23 cellular contexts compared by ENCODE assay signal in the genomic region with DNA sequence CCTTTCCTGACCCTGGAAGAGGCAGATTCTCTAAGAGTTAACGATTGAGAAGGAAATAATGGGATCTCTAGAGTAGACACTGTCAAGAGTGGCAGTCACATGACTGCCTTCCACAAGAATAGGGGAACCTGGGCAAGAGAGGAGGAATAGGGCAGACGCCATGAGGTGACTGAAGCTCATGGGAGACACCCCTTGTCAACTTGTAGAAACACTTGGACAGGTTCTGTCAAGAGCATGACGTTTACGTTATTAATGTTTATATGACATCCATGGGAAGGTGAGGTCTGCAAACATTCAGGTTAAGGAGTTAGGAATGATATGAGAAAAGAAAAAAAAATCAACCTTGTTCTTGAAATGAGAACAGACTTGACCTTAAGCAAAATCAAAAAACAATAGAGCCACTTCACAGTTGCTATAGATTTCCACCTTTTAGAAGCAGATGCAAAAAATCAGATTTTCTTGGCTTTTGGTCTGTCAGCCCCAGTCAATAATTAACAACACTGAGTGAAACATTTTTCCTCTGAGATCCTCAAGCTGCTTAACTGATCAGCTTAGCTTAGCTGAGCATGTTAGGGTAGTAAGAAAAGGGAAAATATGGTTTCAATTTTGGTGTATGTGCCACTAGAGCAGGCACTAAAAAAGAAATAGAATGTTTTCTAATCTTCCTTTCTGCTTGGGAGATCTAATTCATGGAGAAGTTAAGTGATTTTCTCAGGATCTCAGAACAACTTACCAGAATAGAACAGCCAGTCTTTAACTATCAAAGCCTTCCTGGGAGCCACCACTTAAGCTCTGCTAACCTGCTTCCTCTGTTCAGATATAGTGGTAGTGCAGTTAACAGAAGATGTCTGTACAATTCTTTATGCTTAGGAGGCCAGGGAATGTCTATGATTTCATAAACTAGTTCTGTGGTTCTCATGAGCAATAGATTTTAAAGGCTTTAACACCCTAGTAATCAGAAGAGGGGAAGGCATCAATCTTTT.
A peak's percentile ranks its signal among the peaks of the same experiment; 100 is the strongest.
DNase-seq lines count a peak whose midpoint lies in the region; ATAC-seq and TF ChIP-seq lines count a peak whose summit lies in the region.
"Had no signal": no experiment of that assay in that cellular context is flagged by ENCODE, and none has a peak within 500 bp of the region (broad histone marks: within the 10 kb centered on the region; RNA-seq: fewer than 3 reads in every experiment).

No MANE protein-coding gene starts in this region.

- intact Hi-C loops in activated naive CD4-positive, alpha-beta T cell treated with anti-CD3 and anti-CD28 coated beads for 36 hours (cut with micrococcal nuclease), result no loop called here

- TF ChIP-seq CTCF in nephron progenitor cell (IDR thresholded peaks at IDR 0.05), result no peak

- H3K4me3 Mint-ChIP-seq in nephron progenitor cell, result no peak overlapping the region
- no peak overlapping the region for H3K4me3 Mint-ChIP-seq in activated naive CD4-positive, alpha-beta T cell treated with anti-CD3 and anti-CD28 coated beads for 36 hours
- H3K4me3 Mint-ChIP-seq: activated naive CD4-positive, alpha-beta T cell treated with anti-CD3 and anti-CD28 coated beads, Interleukin-2, amount 10 ng/mL, durations not matched to agents 7 days and 5 days; activated T-cell treated with anti-CD3 and anti-CD28 coated beads, Interleukin-2, amount 50 U/mL, for 4 hours; natural killer cell treated with Interleukin-12 subunit alpha and Interleukin-12 subunit beta and Interleukin-15 and Interleukin-18, amount 100 ng/mL, for 72 hours; stimulated activated naive B cell treated with anti-CD40 and anti-IgM and Interleukin-4, amounts not matched to agents 10 μg/mL and 1 μg/mL and 100 μg/mL, for 72 hours had no signal

- H3K9me3 Mint-ChIP-seq in nephron progenitor cell, result peaks cover 8% of the 10 kb centered on the region
- peaks cover 7% of the 10 kb centered on the region for H3K9me3 Mint-ChIP-seq in activated naive CD4-positive, alpha-beta T cell treated with anti-CD3 and anti-CD28 coated beads for 36 hours
- H3K9me3 Mint-ChIP-seq: natural killer cell treated with Interleukin-12 subunit alpha and Interleukin-12 subunit beta and Interleukin-15 and Interleukin-18, amount 100 ng/mL, for 72 hours had no signal

- no peak for DNase-seq in nephron progenitor cell
- no peak for DNase-seq in activated naive CD4-positive, alpha-beta T cell treated with anti-CD3 and anti-CD28 coated beads for 36 hours
- no peak for DNase-seq in T-helper 1 cell
- no peak for DNase-seq in KG1 (lab: John Stamatoyannopoulos, UW)
- DNase-seq: activated CD8-positive, alpha-beta memory T cell treated with anti-CD3 and anti-CD28 coated beads for 24 hours; activated naive CD4-positive, alpha-beta T cell treated with anti-CD3 and anti-CD28 coated beads, Interleukin-2, amount 10 ng/mL, durations not matched to agents 7 days and 5 days; activated T-cell treated with anti-CD3 and anti-CD28 coated beads, Interleukin-2, amount 50 U/mL, for 4 hours; central memory CD4-positive, alpha-beta T cell; DMS79 treated with DMSO at 0.1 percent for 48 hours; dorsolateral prefrontal cortex; foreskin fibroblast; GOT3; IMR-90; NCI-H69; posterior cingulate gyrus; stimulated activated CD4-positive, alpha-beta T cell treated with anti-CD3 and anti-CD28 coated beads, Interleukin-1b, Interleukin-23, amount 100 ng/mL, for 48 hours; stimulated activated naive B cell treated with anti-CD40 and anti-IgM and Interleukin-4, amounts not matched to agents 10 μg/mL and 1 μg/mL and 100 μg/mL, for 72 hours; SW 1271 had no signal

- no peaks in the 10 kb centered on the region for H3K36me3 Mint-ChIP-seq in nephron progenitor cell (ENCODE audit: low read depth)
- no peaks in the 10 kb centered on the region for H3K36me3 Mint-ChIP-seq in activated naive CD4-positive, alpha-beta T cell treated with anti-CD3 and anti-CD28 coated beads for 36 hours (ENCODE audit: low read depth)
- H3K36me3 Mint-ChIP-seq: activated naive CD4-positive, alpha-beta T cell treated with anti-CD3 and anti-CD28 coated beads, Interleukin-2, amount 10 ng/mL, durations not matched to agents 7 days and 5 days; natural killer cell treated with Interleukin-12 subunit alpha and Interleukin-12 subunit beta and Interleukin-15 and Interleukin-18, amount 100 ng/mL, for 72 hours had no signal

- H3K27me3 Mint-ChIP-seq in nephron progenitor cell (ENCODE audit: low read depth, poor library complexity), result no peaks in the 10 kb centered on the region
- H3K27me3 Mint-ChIP-seq in activated naive CD4-positive, alpha-beta T cell treated with anti-CD3 and anti-CD28 coated beads for 36 hours (ENCODE audit: low read depth), result no peaks in the 10 kb centered on the region
- H3K27me3 Mint-ChIP-seq: activated naive CD4-positive, alpha-beta T cell treated with anti-CD3 and anti-CD28 coated beads, Interleukin-2, amount 10 ng/mL, durations not matched to agents 7 days and 5 days; natural killer cell treated with Interleukin-12 subunit alpha and Interleukin-12 subunit beta and Interleukin-15 and Interleukin-18, amount 100 ng/mL, for 72 hours; stimulated activated naive B cell treated with anti-CD40 and anti-IgM and Interleukin-4, amounts not matched to agents 10 μg/mL and 1 μg/mL and 100 μg/mL, for 72 hours had no signal

- CTCF ChIA-PET in activated naive CD4-positive, alpha-beta T cell treated with anti-CD3 and anti-CD28 coated beads for 36 hours (lab: Charles Lee), result interaction anchor here (1.6 kb wide), 1 partner anchor 287 kb away, joined by 5 read pairs; no protein-coding TSS in a partner anchor

- H3K4me1 Mint-ChIP-seq in nephron progenitor cell, result no peaks in the 10 kb centered on the region
- H3K4me1 Mint-ChIP-seq in activated naive CD4-positive, alpha-beta T cell treated with anti-CD3 and anti-CD28 coated beads for 36 hours (ENCODE audit: low read depth), result no peaks in the 10 kb centered on the region
- H3K4me1 Mint-ChIP-seq: activated naive CD4-positive, alpha-beta T cell treated with anti-CD3 and anti-CD28 coated beads, Interleukin-2, amount 10 ng/mL, durations not matched to agents 7 days and 5 days; stimulated activated naive B cell treated with anti-CD40 and anti-IgM and Interleukin-4, amounts not matched to agents 10 μg/mL and 1 μg/mL and 100 μg/mL, for 72 hours had no signal

- peak; percentile 70 for ATAC-seq in GM18861 (IDR thresholded peaks at IDR 0.05; ENCODE audit: unreplicated experiment)
- peak; percentile 61 for ATAC-seq in GM21619 (IDR thresholded peaks at IDR 0.05; ENCODE audit: unreplicated experiment)
- peak; percentile 62 for ATAC-seq in HG03460 (IDR thresholded peaks at IDR 0.05; ENCODE audit: unreplicated experiment)
- ATAC-seq in HG03196 (IDR thresholded peaks at IDR 0.05; ENCODE audit: unreplicated experiment), result no peak
- ATAC-seq: activated T-cell treated with anti-CD3 and anti-CD28 coated beads, Interleukin-2, amount 50 U/mL, for 4 hours; natural killer cell treated with Interleukin-12 subunit alpha and Interleukin-12 subunit beta and Interleukin-15 and Interleukin-18, amount 100 ng/mL, for 72 hours; stimulated activated naive B cell treated with anti-CD40 and anti-IgM and Interleukin-4, amounts not matched to agents 10 μg/mL and 1 μg/mL and 100 μg/mL, for 72 hours had no signal

- peak overlapping the region; percentile 32 for H3K27ac Mint-ChIP-seq in nephron progenitor cell
- H3K27ac Mint-ChIP-seq in activated naive CD4-positive, alpha-beta T cell treated with anti-CD3 and anti-CD28 coated beads for 36 hours, result no peak overlapping the region
- H3K27ac Mint-ChIP-seq: activated naive CD4-positive, alpha-beta T cell treated with anti-CD3 and anti-CD28 coated beads, Interleukin-2, amount 10 ng/mL, durations not matched to agents 7 days and 5 days; stimulated activated naive B cell treated with anti-CD40 and anti-IgM and Interleukin-4, amounts not matched to agents 10 μg/mL and 1 μg/mL and 100 μg/mL, for 72 hours had no signal
